8 cellular contexts compared by ENCODE assay signal in the genomic region with DNA sequence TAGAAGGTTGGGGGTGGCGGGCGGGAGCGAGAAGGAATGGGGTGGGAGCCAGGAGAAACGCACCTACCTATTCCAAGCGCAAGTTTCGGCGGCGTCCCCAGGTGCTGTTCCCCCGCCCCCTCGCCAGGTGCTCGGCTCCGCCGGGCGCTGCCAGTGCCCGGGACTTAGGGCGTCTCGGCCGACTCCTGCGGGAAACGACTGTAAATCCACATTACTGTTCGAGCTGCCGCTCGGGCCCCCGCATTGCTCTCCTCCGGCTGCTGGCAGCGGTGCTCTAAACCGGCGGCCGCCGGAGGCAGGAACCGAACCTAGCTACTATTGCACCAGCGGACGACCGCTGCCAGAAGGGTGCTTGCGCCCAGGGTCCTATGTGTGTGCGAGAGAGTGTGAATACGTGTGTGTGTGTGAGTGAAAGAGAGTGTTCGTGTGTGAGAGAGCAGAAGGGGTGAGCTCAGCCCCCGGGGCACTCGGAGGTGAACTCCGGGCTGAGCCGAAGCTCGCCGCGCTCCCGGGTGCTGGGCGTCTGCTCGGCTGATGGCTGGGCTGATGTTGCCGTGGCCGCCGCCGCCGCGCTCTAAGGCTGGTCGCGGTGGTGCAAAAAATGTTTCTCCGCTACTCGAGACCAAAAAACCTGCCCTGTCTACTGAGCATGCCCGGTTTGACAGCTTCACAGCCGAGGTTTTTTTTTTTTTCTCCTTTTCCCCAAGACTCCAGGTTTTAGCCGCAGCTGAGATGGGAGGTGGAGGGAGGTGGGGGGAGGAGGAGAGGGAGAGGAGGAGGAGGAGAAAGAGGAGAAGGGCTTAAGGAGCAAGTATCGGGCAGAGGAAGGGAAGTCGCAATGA.
DNase-seq lines count a peak whose midpoint lies in the region; ATAC-seq and TF ChIP-seq lines count a peak whose summit lies in the region.

No MANE protein-coding gene starts in this region.

- peaks cover 38% of the 10 kb centered on the region for H3K27me3 Mint-ChIP-seq in activated naive CD8-positive, alpha-beta T cell treated with anti-CD3 and anti-CD28 coated beads, Interleukin-2, amount 10 ng/mL, durations not matched to agents 7 days and 5 days

- TF ChIP-seq CTCF in A673 (conservative IDR thresholded peaks at IDR 0.05; ENCODE audit: low read depth, low read length) = no peak

- no peaks in the 10 kb centered on the region for H3K36me3 ChIP-seq in A673 (ENCODE audit: insufficient read depth, low read length, poor library complexity, severe bottlenecking)
- H3K36me3 ChIP-seq in HUES64 (ENCODE audit: insufficient read depth, low read length) = no peaks in the 10 kb centered on the region
- no peaks in the 10 kb centered on the region for H3K36me3 ChIP-seq in iPS DF 6.9 (ENCODE audit: control insufficient read depth, insufficient read depth, low read length)

- H3K36me3 Mint-ChIP-seq in activated naive CD8-positive, alpha-beta T cell treated with anti-CD3 and anti-CD28 coated beads, Interleukin-2, amount 10 ng/mL, durations not matched to agents 7 days and 5 days = no peaks in the 10 kb centered on the region

- H3K9me3 ChIP-seq in A673 (ENCODE audit: low read depth, low read length, poor library complexity, severe bottlenecking) (no peaks in the 10 kb centered on the region), HUES64 (ENCODE audit: insufficient read depth, low read depth, low read length) (no peaks in the 10 kb centered on the region), iPS DF 6.9 (ENCODE audit: control insufficient read depth, insufficient read depth, low read length) (no peaks in the 10 kb centered on the region)

- no TSS peak for BruUV-seq in A673 (replicated peaks; lab: Mats Ljungman, UMichigan)

- no peak overlapping the region for H3K27ac Mint-ChIP-seq in activated naive CD8-positive, alpha-beta T cell treated with anti-CD3 and anti-CD28 coated beads, Interleukin-2, amount 10 ng/mL, durations not matched to agents 7 days and 5 days

- CTCF ChIA-PET in A673 (lab: Charles Lee) = no interaction called here

- H3K4me3 ChIP-seq in A673 (ENCODE audit: low read depth, low read length, poor library complexity, severe bottlenecking) (peak overlapping the region; percentile 72), HUES64 (ENCODE audit: low read length) (peak overlapping the region; percentile 75), iPS DF 6.9 (ENCODE audit: low read length) (peak overlapping the region; percentile 86; the same call in 1 of the 2 replicates)

- H3K4me1 ChIP-seq in A673 (ENCODE audit: insufficient read depth, low read length, poor library complexity, severe bottlenecking) = peaks cover 21% of the 10 kb centered on the region
- peaks cover 22% of the 10 kb centered on the region for H3K4me1 ChIP-seq in HUES64 (ENCODE audit: insufficient read depth, low read length)
- 0 out of 2 replicates have a peak, but pooled peaks cover 2% of the 10 kb centered on the region for H3K4me1 ChIP-seq in iPS DF 6.9 (ENCODE audit: control insufficient read depth, insufficient read depth, low read length)

- no peaks in the 10 kb centered on the region for H3K9me3 Mint-ChIP-seq in activated naive CD8-positive, alpha-beta T cell treated with anti-CD3 and anti-CD28 coated beads, Interleukin-2, amount 10 ng/mL, durations not matched to agents 7 days and 5 days

- WGBS in HUES64 = under 1% methylated on average over 62 of the region's 63 CpGs
- no CpG with 5 or more reads among the region's 63 CpGs for WGBS in iPS DF 6.9 (ENCODE audit: insufficient coverage, insufficient read length)

- peak overlapping the region; percentile 76 for H3K27ac ChIP-seq in A673 (ENCODE audit: low read depth, low read length, poor library complexity, severe bottlenecking)
- H3K27ac ChIP-seq in HUES64 (ENCODE audit: low read depth, low read length) = no peak overlapping the region
- H3K27ac ChIP-seq in iPS DF 6.9 (ENCODE audit: low read length) = no peak overlapping the region

- DNase-seq in A673 (ENCODE audit: low spot score) = peak; percentile 92
- DNase-seq in activated naive CD8-positive, alpha-beta T cell treated with anti-CD3 and anti-CD28 coated beads, Interleukin-2, amount 10 ng/mL, durations not matched to agents 7 days and 5 days = peak; percentile 31
- no peak for DNase-seq in iPS DF 6.9 (ENCODE audit: low read depth, low spot score)
- DNase-seq in sciatic nerve (ENCODE audit: low spot score) = peak; percentile 57

- intact Hi-C loops in A673 (cut with micrococcal nuclease; ENCODE audit: unreplicated experiment) = loop anchor here (2.0 to 10.0 kb wide), 2 partner anchors 71 to 799 kb away; no protein-coding TSS in a partner anchor
- intact Hi-C loops in sciatic nerve (cut with DNase I) = no loop called here

- H3K27me3 ChIP-seq in A673 (replicated peaks; ENCODE audit: insufficient read depth, low read depth, low read length, poor library complexity) = no peaks in the 10 kb centered on the region
- H3K27me3 ChIP-seq in HUES64 (ENCODE audit: insufficient read depth, low read length) = peaks cover 40% of the 10 kb centered on the region
- peaks cover 4% of the 10 kb centered on the region; the same call in 1 of the 2 replicates for H3K27me3 ChIP-seq in iPS DF 6.9 (ENCODE audit: control insufficient read depth, insufficient read depth, low read length)

- ATAC-seq in activated naive CD8-positive, alpha-beta T cell treated with anti-CD3 and anti-CD28 coated beads, Interleukin-2, amount 10 ng/mL, durations not matched to agents 7 days and 5 days (ENCODE audit: low read depth) = peak; percentile 31
- ATAC-seq in sciatic nerve (peak; percentile 71), GM19397 (IDR thresholded peaks at IDR 0.05; ENCODE audit: unreplicated experiment) (no peak), GM19455 (IDR thresholded peaks at IDR 0.05; ENCODE audit: unreplicated experiment) (no peak), GM18520 (IDR thresholded peaks at IDR 0.05; ENCODE audit: unreplicated experiment) (no peak)

- peaks cover 11% of the 10 kb centered on the region for H3K4me1 Mint-ChIP-seq in activated naive CD8-positive, alpha-beta T cell treated with anti-CD3 and anti-CD28 coated beads, Interleukin-2, amount 10 ng/mL, durations not matched to agents 7 days and 5 days

- no peak overlapping the region for H3K9ac ChIP-seq in HUES64 (ENCODE audit: low read depth, low read length)

- peak overlapping the region; percentile 80 for H3K4me3 Mint-ChIP-seq in activated naive CD8-positive, alpha-beta T cell treated with anti-CD3 and anti-CD28 coated beads, Interleukin-2, amount 10 ng/mL, durations not matched to agents 7 days and 5 days

- POLR2A ChIA-PET in A673 (lab: Charles Lee; ENCODE audit: low non-redundant PET) = no interaction called here
- POLR2A ChIA-PET in activated naive CD8-positive, alpha-beta T cell treated with anti-CD3 and anti-CD28 coated beads, Interleukin-2, amount 10 ng/mL, durations not matched to agents 7 days and 5 days (lab: Charles Lee) = interaction anchor here (0.7 kb wide), 1 partner anchor 863 kb away, joined by 4 read pairs; no protein-coding TSS in a partner anchor

Comparison
In these comparisons a context has a peak if more than half of its experiments do, and no peak if none do; other contexts are left out.
1. ATAC-seq: peak in activated naive CD8-positive, alpha-beta T cell treated with anti-CD3 and anti-CD28 coated beads, Interleukin-2, amount 10 ng/mL, durations not matched to agents 7 days and 5 days (single experiment) and sciatic nerve (single experiment); none in GM19397 (single experiment), GM19455 (single experiment) and GM18520 (single experiment).
2. Peak in every context shown above with its lines, with median percentiles within 50 percentile points of each other: H3K4me3 ChIP-seq.